In genomic region chr13:94776956-94777355, GRCh38 we compare ENCODE assay signal across 31 cellular contexts.
"Had no signal": no experiment of that assay in that cellular context is flagged by ENCODE, and none has a peak within 500 bp of the region (broad histone marks: within the 10 kb centered on the region; RNA-seq: fewer than 3 reads in every experiment).

No MANE protein-coding gene starts in this region.

- H3K9me3 ChIP-seq: ovary, psoas muscle, right lobe of liver, sigmoid colon, suprapubic skin, testis, tibial artery, upper lobe of left lung, vagina had no signal

- H3K36me3 ChIP-seq: ovary, right lobe of liver, sigmoid colon, spleen, suprapubic skin, tibial artery, upper lobe of left lung, vagina had no signal

- H3K9ac ChIP-seq: parathyroid adenoma had no signal

- H3K4me1 Mint-ChIP-seq: nephron progenitor cell; neural crest cell; stimulated activated memory B cell treated with anti-CD40 and anti-IgM and Interleukin-4, amounts not matched to agents 10 μg/mL and 1 μg/mL and 100 μg/mL, for 72 hours; stimulated activated naive CD8-positive, alpha-beta T cell treated with anti-CD3 and anti-CD28 coated beads, Interleukin-15, amount 100 ng/mL, for 72 hours had no signal

- H3K4me3 ChIP-seq: ovary, psoas muscle, right lobe of liver, sigmoid colon, spleen, suprapubic skin, testis, tibial artery, upper lobe of left lung, vagina had no signal

- FAIRE-seq: small intestine, urothelium cell line had no signal

- H3K27me3 ChIP-seq: ovary, right lobe of liver, sigmoid colon, spleen, suprapubic skin, testis, tibial artery, upper lobe of left lung, vagina had no signal

- H3K27ac Mint-ChIP-seq: naive thymus-derived CD4-positive, alpha-beta T cell; natural killer cell treated with Interleukin-12 subunit alpha and Interleukin-12 subunit beta and Interleukin-15 and Interleukin-18, amount 100 ng/mL, for 72 hours; nephron progenitor cell; progenitor cell of endocrine pancreas; stimulated activated memory B cell treated with anti-CD40 and anti-IgM and Interleukin-4, amounts not matched to agents 10 μg/mL and 1 μg/mL and 100 μg/mL, for 72 hours; stimulated activated naive CD8-positive, alpha-beta T cell treated with anti-CD3 and anti-CD28 coated beads, Interleukin-15, amount 100 ng/mL, for 72 hours had no signal

- H3K79me2 ChIP-seq: parathyroid adenoma had no signal

- H3K9me3 Mint-ChIP-seq: natural killer cell treated with Interleukin-12 subunit alpha and Interleukin-12 subunit beta and Interleukin-15 and Interleukin-18, amount 100 ng/mL, for 72 hours; neural crest cell; stimulated activated memory B cell treated with anti-CD40 and anti-IgM and Interleukin-4, amounts not matched to agents 10 μg/mL and 1 μg/mL and 100 μg/mL, for 72 hours; stimulated activated naive CD8-positive, alpha-beta T cell treated with anti-CD3 and anti-CD28 coated beads, Interleukin-15, amount 100 ng/mL, for 72 hours had no signal

- H3K4me3 Mint-ChIP-seq: naive thymus-derived CD4-positive, alpha-beta T cell; natural killer cell treated with Interleukin-12 subunit alpha and Interleukin-12 subunit beta and Interleukin-15 and Interleukin-18, amount 100 ng/mL, for 72 hours; nephron progenitor cell; neural crest cell; stimulated activated memory B cell treated with anti-CD40 and anti-IgM and Interleukin-4, amounts not matched to agents 10 μg/mL and 1 μg/mL and 100 μg/mL, for 72 hours; stimulated activated naive CD8-positive, alpha-beta T cell treated with anti-CD3 and anti-CD28 coated beads, Interleukin-15, amount 100 ng/mL, for 72 hours had no signal

- ATAC-seq: naive thymus-derived CD4-positive, alpha-beta T cell; psoas muscle; right cardiac atrium; right lobe of liver; stimulated activated naive CD8-positive, alpha-beta T cell treated with anti-CD3 and anti-CD28 coated beads, Interleukin-15, amount 100 ng/mL, for 72 hours; stimulated activated naive CD8-positive, alpha-beta T cell treated with anti-CD3 and anti-CD28 coated beads, Interleukin-15, Interleukin-2, amounts not matched to agents 100 U/mL and 50 U/mL, for 24 hours had no signal

- H3K27me3 Mint-ChIP-seq: natural killer cell treated with Interleukin-12 subunit alpha and Interleukin-12 subunit beta and Interleukin-15 and Interleukin-18, amount 100 ng/mL, for 72 hours; progenitor cell of endocrine pancreas; stimulated activated memory B cell treated with anti-CD40 and anti-IgM and Interleukin-4, amounts not matched to agents 10 μg/mL and 1 μg/mL and 100 μg/mL, for 72 hours; stimulated activated naive CD8-positive, alpha-beta T cell treated with anti-CD3 and anti-CD28 coated beads, Interleukin-15, amount 100 ng/mL, for 72 hours had no signal

- H3K27ac ChIP-seq: ovary, parathyroid adenoma, psoas muscle, right lobe of liver, sigmoid colon, spleen, suprapubic skin, testis, tibial artery, upper lobe of left lung, vagina had no signal

- DNase-seq: naive thymus-derived CD4-positive, alpha-beta T cell; nephron progenitor cell; occipital lobe; ovary; psoas muscle; right lobe of liver; sigmoid colon; small intestine; spleen; stimulated activated CD4-positive, alpha-beta T cell treated with anti-CD3 and anti-CD28 coated beads, Interleukin-12 subunit alpha, Interleukin-12 subunit beta, amount 100 ng/mL, for 4 hours; stimulated activated CD4-positive, alpha-beta T cell treated with anti-CD3 and anti-CD28 coated beads, Interleukin-1b, Interleukin-23, amount 100 ng/mL, for 48 hours; stimulated activated CD4-positive, alpha-beta T cell treated with anti-CD3 and anti-CD28 coated beads, Interleukin-4, amount 100 ng/mL, for 1 hour; stimulated activated CD4-positive, alpha-beta T cell treated with anti-CD3 and anti-CD28 coated beads, Interleukin-4, amount 100 ng/mL, for 4 hours; stimulated activated CD8-positive, alpha-beta memory T cell treated with anti-CD3 and anti-CD28 coated beads, Interleukin-4, amount 100 ng/mL, for 48 hours; stimulated activated naive CD4-positive, alpha-beta T cell; stimulated activated naive CD8-positive, alpha-beta T cell treated with anti-CD3 and anti-CD28 coated beads, Interleukin-15, amount 100 ng/mL, for 72 hours; stimulated activated naive CD8-positive, alpha-beta T cell treated with anti-CD3 and anti-CD28 coated beads, Interleukin-15, Interleukin-2, amounts not matched to agents 100 U/mL and 50 U/mL, for 24 hours; substantia nigra; testis; tibial artery; trophoblast cell had no signal

- H2AFZ ChIP-seq: parathyroid adenoma had no signal

- H3K36me3 Mint-ChIP-seq: naive thymus-derived CD4-positive, alpha-beta T cell; natural killer cell treated with Interleukin-12 subunit alpha and Interleukin-12 subunit beta and Interleukin-15 and Interleukin-18, amount 100 ng/mL, for 72 hours; stimulated activated memory B cell treated with anti-CD40 and anti-IgM and Interleukin-4, amounts not matched to agents 10 μg/mL and 1 μg/mL and 100 μg/mL, for 72 hours had no signal

- H3K4me1 ChIP-seq: parathyroid adenoma, psoas muscle, sigmoid colon, spleen, suprapubic skin, testis, tibial artery, upper lobe of left lung, vagina had no signal
